In the genomic region with DNA sequence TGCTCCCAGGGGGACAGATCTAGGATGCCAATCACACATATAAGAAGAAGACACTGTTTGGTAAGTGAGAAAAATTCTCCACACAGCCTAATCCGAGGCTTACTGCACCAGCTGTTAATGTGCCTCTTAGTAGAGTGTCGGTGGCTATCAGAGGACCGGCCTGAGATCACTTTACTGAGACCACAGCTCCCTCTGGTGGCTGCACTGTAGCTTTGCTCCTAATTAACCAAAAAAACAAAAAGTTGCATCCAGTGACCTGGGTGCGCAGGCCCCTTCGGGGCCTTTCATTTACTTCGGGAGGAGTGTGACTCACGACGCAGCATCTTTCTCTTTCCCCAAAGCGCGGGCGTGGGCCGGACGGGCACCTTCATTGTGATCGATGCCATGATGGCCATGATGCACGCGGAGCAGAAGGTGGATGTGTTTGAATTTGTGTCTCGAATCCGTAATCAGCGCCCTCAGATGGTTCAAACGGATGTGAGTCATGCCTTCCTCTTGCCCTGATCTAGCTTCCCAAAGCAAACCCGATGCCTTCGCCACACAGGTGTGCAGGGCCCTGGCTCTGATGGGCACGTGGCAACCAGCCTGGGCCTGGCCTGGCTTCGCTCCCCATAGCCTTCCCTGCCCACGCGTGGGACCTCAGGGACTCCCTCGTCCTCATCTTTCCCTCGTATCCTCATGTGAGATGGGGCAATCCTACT, we compare ENCODE assay signal across 1 cellular context.
TF ChIP-seq lines count a peak whose summit lies in the region.

No MANE protein-coding gene starts in this region.

TF ChIP-seq in GM23338, 12 proteins besides CTCF, POLR2A, EP300 and RAD21 (continued from another document):
- TF ChIP-seq, protein P1, sequence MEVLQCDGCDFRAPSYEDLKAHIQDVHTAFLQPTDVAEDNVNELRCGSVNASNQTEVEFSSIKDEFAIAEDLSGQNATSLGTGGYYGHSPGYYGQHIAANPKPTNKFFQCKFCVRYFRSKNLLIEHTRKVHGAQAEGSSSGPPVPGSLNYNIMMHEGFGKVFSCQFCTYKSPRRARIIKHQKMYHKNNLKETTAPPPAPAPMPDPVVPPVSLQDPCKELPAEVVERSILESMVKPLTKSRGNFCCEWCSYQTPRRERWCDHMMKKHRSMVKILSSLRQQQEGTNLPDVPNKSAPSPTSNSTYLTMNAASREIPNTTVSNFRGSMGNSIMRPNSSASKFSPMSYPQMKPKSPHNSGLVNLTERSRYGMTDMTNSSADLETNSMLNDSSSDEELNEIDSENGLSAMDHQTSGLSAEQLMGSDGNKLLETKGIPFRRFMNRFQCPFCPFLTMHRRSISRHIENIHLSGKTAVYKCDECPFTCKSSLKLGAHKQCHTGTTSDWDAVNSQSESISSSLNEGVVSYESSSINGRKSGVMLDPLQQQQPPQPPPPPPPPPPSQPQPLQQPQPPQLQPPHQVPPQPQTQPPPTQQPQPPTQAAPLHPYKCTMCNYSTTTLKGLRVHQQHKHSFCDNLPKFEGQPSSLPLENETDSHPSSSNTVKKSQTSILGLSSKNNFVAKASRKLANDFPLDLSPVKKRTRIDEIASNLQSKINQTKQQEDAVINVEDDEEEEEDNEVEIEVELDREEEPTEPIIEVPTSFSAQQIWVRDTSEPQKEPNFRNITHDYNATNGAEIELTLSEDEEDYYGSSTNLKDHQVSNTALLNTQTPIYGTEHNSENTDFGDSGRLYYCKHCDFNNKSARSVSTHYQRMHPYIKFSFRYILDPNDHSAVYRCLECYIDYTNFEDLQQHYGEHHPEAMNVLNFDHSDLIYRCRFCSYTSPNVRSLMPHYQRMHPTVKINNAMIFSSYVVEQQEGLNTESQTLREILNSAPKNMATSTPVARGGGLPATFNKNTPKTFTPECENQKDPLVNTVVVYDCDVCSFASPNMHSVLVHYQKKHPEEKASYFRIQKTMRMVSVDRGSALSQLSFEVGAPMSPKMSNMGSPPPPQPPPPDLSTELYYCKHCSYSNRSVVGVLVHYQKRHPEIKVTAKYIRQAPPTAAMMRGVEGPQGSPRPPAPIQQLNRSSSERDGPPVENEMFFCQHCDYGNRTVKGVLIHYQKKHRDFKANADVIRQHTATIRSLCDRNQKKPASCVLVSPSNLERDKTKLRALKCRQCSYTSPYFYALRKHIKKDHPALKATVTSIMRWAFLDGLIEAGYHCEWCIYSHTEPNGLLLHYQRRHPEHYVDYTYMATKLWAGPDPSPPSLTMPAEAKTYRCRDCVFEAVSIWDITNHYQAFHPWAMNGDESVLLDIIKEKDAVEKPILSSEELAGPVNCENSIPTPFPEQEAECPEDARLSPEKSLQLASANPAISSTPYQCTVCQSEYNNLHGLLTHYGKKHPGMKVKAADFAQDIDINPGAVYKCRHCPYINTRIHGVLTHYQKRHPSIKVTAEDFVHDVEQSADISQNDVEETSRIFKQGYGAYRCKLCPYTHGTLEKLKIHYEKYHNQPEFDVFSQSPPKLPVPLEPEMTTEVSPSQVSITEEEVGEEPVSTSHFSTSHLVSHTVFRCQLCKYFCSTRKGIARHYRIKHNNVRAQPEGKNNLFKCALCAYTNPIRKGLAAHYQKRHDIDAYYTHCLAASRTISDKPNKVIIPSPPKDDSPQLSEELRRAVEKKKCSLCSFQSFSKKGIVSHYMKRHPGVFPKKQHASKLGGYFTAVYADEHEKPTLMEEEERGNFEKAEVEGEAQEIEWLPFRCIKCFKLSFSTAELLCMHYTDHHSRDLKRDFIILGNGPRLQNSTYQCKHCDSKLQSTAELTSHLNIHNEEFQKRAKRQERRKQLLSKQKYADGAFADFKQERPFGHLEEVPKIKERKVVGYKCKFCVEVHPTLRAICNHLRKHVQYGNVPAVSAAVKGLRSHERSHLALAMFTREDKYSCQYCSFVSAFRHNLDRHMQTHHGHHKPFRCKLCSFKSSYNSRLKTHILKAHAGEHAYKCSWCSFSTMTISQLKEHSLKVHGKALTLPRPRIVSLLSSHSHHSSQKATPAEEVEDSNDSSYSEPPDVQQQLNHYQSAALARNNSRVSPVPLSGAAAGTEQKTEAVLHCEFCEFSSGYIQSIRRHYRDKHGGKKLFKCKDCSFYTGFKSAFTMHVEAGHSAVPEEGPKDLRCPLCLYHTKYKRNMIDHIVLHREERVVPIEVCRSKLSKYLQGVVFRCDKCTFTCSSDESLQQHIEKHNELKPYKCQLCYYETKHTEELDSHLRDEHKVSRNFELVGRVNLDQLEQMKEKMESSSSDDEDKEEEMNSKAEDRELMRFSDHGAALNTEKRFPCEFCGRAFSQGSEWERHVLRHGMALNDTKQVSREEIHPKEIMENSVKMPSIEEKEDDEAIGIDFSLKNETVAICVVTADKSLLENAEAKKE (CRISPR knock-in tag; IDR thresholded peaks at IDR 0.05), result no peak
- TF ChIP-seq STAT1 (IDR thresholded peaks at IDR 0.05; ENCODE audit: unreplicated experiment) (no peak), ETS1 (IDR thresholded peaks at IDR 0.05) (no peak), NANOG (IDR thresholded peaks at IDR 0.05; ENCODE audit: borderline replicate concordance) (no peak)
